In genomic region chr22:22076937-22077703, GRCh38 we compare ENCODE assay signal across 19 cellular contexts.
DNase-seq lines count a peak whose midpoint lies in the region; ATAC-seq lines count a peak whose summit lies in the region.
"Had no signal": no experiment of that assay in that cellular context is flagged by ENCODE, and none has a peak within 500 bp of the region (broad histone marks: within the 10 kb centered on the region; RNA-seq: fewer than 3 reads in every experiment).

No MANE protein-coding gene starts in this region.

- no peak for ATAC-seq in activated CD8-positive, alpha-beta memory T cell treated with anti-CD3 and anti-CD28 coated beads, Interleukin-2, amount 10 ng/mL, durations not matched to agents 7 days and 5 days
- ATAC-seq: activated naive CD4-positive, alpha-beta T cell treated with anti-CD3 and anti-CD28 coated beads, Interleukin-2, amount 50 U/mL, for 72 hours; activated T-cell treated with anti-CD3 and anti-CD28 coated beads, Interleukin-2, amount 50 U/mL, for 4 hours; psoas muscle had no signal

- no peak overlapping the region for H3K27ac Mint-ChIP-seq in activated T-cell treated with anti-CD3 and anti-CD28 coated beads, Interleukin-2, amount 50 U/mL, for 24 hours
- H3K27ac Mint-ChIP-seq in activated CD8-positive, alpha-beta memory T cell treated with anti-CD3 and anti-CD28 coated beads, Interleukin-2, amount 10 ng/mL, durations not matched to agents 7 days and 5 days = no peak overlapping the region
- H3K27ac Mint-ChIP-seq: activated naive CD4-positive, alpha-beta T cell treated with anti-CD3 and anti-CD28 coated beads, Interleukin-2, amount 50 U/mL, for 72 hours; endodermal cell; nephron had no signal

- no peak overlapping the region for H3K4me3 Mint-ChIP-seq in activated T-cell treated with anti-CD3 and anti-CD28 coated beads, Interleukin-2, amount 50 U/mL, for 24 hours
- no peak overlapping the region for H3K4me3 Mint-ChIP-seq in activated CD8-positive, alpha-beta memory T cell treated with anti-CD3 and anti-CD28 coated beads, Interleukin-2, amount 10 ng/mL, durations not matched to agents 7 days and 5 days
- H3K4me3 Mint-ChIP-seq: activated T-cell treated with anti-CD3 and anti-CD28 coated beads, Interleukin-2, amount 50 U/mL, for 4 hours; endodermal cell; nephron had no signal

- peaks cover 47% of the 10 kb centered on the region for H3K27me3 Mint-ChIP-seq in activated T-cell treated with anti-CD3 and anti-CD28 coated beads, Interleukin-2, amount 50 U/mL, for 24 hours
- peaks cover 66% of the 10 kb centered on the region for H3K27me3 Mint-ChIP-seq in activated CD8-positive, alpha-beta memory T cell treated with anti-CD3 and anti-CD28 coated beads, Interleukin-2, amount 10 ng/mL, durations not matched to agents 7 days and 5 days

- no peaks in the 10 kb centered on the region for H3K36me3 Mint-ChIP-seq in activated T-cell treated with anti-CD3 and anti-CD28 coated beads, Interleukin-2, amount 50 U/mL, for 24 hours (ENCODE audit: low read depth)
- H3K36me3 Mint-ChIP-seq in activated CD8-positive, alpha-beta memory T cell treated with anti-CD3 and anti-CD28 coated beads, Interleukin-2, amount 10 ng/mL, durations not matched to agents 7 days and 5 days = no peaks in the 10 kb centered on the region
- H3K36me3 Mint-ChIP-seq: activated naive CD4-positive, alpha-beta T cell treated with anti-CD3 and anti-CD28 coated beads, Interleukin-2, amount 50 U/mL, for 72 hours had no signal

- CTCF ChIA-PET in activated CD8-positive, alpha-beta memory T cell treated with anti-CD3 and anti-CD28 coated beads, Interleukin-2, amount 10 ng/mL, durations not matched to agents 7 days and 5 days (lab: Charles Lee) = no interaction called here

- no peaks in the 10 kb centered on the region for H3K9me3 Mint-ChIP-seq in activated T-cell treated with anti-CD3 and anti-CD28 coated beads, Interleukin-2, amount 50 U/mL, for 24 hours
- H3K9me3 Mint-ChIP-seq in activated CD8-positive, alpha-beta memory T cell treated with anti-CD3 and anti-CD28 coated beads, Interleukin-2, amount 10 ng/mL, durations not matched to agents 7 days and 5 days (ENCODE audit: low read depth) = no peaks in the 10 kb centered on the region
- H3K9me3 Mint-ChIP-seq: activated naive CD4-positive, alpha-beta T cell treated with anti-CD3 and anti-CD28 coated beads, Interleukin-2, amount 50 U/mL, for 72 hours; activated T-cell treated with anti-CD3 and anti-CD28 coated beads, Interleukin-2, amount 50 U/mL, for 4 hours; endodermal cell; nephron had no signal

- DNase-seq in NCI-H2171 treated with DMSO at 0.1 percent for 48 hours (lab: John Stamatoyannopoulos, UW) (peak; percentile 52), NCI-H2171 (lab: John Stamatoyannopoulos, UW) (no peak), amniotic epithelial cell (ENCODE audit: low read depth) (peak; percentile 91), fibroblast of peridontal ligament (ENCODE audit: extremely low read depth) (peak; percentile 9), superior temporal gyrus (ENCODE audit: extremely low spot score) (peak; percentile 9), DMS79 (lab: John Stamatoyannopoulos, UW) (no peak)
- DNase-seq in activated T-cell treated with anti-CD3 and anti-CD28 coated beads, Interleukin-2, amount 50 U/mL, for 24 hours = no peak
- no peak for DNase-seq in activated CD8-positive, alpha-beta memory T cell treated with anti-CD3 and anti-CD28 coated beads, Interleukin-2, amount 10 ng/mL, durations not matched to agents 7 days and 5 days
- DNase-seq: activated CD4-positive, alpha-beta T cell treated with anti-CD3 and anti-CD28 coated beads, Interleukin-2, amount 50 U/mL, for 4 hours; activated T-cell treated with anti-CD3 and anti-CD28 coated beads, Interleukin-2, amount 50 U/mL, for 4 hours; endodermal cell; MV-4-11; psoas muscle; RPMI8226; stimulated activated naive CD4-positive, alpha-beta T cell; SW 1271; upper lobe of left lung had no signal

- no peaks in the 10 kb centered on the region for H3K4me1 Mint-ChIP-seq in activated T-cell treated with anti-CD3 and anti-CD28 coated beads, Interleukin-2, amount 50 U/mL, for 24 hours (ENCODE audit: low read depth)
- no peaks in the 10 kb centered on the region for H3K4me1 Mint-ChIP-seq in activated CD8-positive, alpha-beta memory T cell treated with anti-CD3 and anti-CD28 coated beads, Interleukin-2, amount 10 ng/mL, durations not matched to agents 7 days and 5 days
- H3K4me1 Mint-ChIP-seq: endodermal cell had no signal

Comparison
In these comparisons a context has a peak if more than half of its experiments do, and no peak if none do; other contexts are left out.
1. DNase-seq: peak in NCI-H2171 treated with DMSO at 0.1 percent for 48 hours (single experiment), amniotic epithelial cell (single experiment), fibroblast of peridontal ligament (single experiment) and superior temporal gyrus (single experiment); none in NCI-H2171 (single experiment), activated T-cell treated with anti-CD3 and anti-CD28 coated beads, Interleukin-2, amount 50 U/mL, for 24 hours (single experiment), DMS79 (single experiment) and activated CD8-positive, alpha-beta memory T cell treated with anti-CD3 and anti-CD28 coated beads, Interleukin-2, amount 10 ng/mL, durations not matched to agents 7 days and 5 days (single experiment).